Comparison of ENCODE assay signal across 8 cellular contexts in the genomic region with DNA sequence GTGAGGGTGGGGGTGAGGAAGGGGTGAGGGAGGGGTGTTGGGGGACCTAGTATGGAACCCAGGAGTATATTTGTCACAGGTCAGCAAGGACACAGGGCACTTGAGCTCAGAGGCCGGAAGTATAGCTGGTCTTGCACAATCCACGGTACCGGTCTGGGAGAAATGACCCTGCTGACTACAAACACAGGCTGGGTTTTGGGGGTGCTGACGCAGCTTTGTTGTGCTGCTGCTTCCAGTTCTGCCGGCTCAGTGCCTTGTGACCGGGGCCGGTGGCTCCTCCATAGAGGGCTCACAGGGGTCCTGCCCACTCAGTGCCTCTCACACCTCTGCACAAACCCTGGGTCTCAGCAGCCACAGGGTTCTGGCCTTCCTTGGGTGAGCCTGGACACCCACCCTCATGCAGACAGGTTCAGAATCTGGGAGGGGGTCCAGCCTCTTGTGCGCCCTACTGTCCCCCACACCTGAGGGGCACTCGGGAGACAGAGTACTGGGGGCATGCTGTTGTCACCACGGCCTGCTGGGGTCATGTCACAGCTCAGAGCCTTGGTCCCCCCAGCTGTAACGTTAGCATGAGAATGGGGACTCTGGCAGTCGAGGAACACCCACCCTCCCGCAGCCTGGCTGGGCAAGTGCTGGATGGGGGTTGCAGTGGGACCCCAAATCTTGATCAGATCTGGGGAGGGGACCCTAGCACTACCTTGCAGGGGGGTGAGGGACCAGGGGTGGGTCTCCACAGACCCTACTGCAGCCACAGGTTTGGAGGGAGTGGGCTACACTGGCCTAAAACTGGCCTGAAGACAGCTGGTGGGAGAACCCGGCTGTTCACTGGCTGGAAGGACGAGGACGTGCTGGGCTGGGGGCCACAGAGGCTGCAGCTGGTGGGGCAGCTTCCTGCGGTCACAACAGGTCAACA. TPM values are rescaled to one million over a fixed set of nuclear protein-coding genes. Genes with fewer than 3 reads are reported as not detected.
A peak's percentile ranks its signal among the peaks of the same experiment; 100 is the strongest.
DNase-seq lines count a peak whose midpoint lies in the region; ATAC-seq and TF ChIP-seq lines count a peak whose summit lies in the region.
"Had no signal": no experiment of that assay in that cellular context is flagged by ENCODE, and none has a peak within 500 bp of the region (broad histone marks: within the 10 kb centered on the region; RNA-seq: fewer than 3 reads in every experiment).

No MANE protein-coding gene starts in this region.

- H3K9me3 Mint-ChIP-seq in activated T-cell treated with anti-CD3 and anti-CD28 coated beads, Interleukin-2, amount 50 U/mL, for 4 hours = no peaks in the 10 kb centered on the region

- ATAC-seq in left colon (peak; percentile 11), thoracic aorta (ENCODE audit: insufficient number of reproducible peaks, low FRiP score, low read depth) (peak; percentile 59)
- no peak for ATAC-seq in activated T-cell treated with anti-CD3 and anti-CD28 coated beads, Interleukin-2, amount 50 U/mL, for 4 hours

- peaks cover 23% of the 10 kb centered on the region for H3K4me1 Mint-ChIP-seq in activated T-cell treated with anti-CD3 and anti-CD28 coated beads, Interleukin-2, amount 50 U/mL, for 4 hours (ENCODE audit: low read depth)

- H3K27ac ChIP-seq in ascending aorta = peak overlapping the region; percentile 59 to 63
- peak overlapping the region in 1 of 2 donors; percentile 44 for H3K27ac ChIP-seq in thoracic aorta

- no peaks in the 10 kb centered on the region for H3K27me3 Mint-ChIP-seq in activated T-cell treated with anti-CD3 and anti-CD28 coated beads, Interleukin-2, amount 50 U/mL, for 4 hours (ENCODE audit: low read depth)

- peaks cover 11% of the 10 kb centered on the region for H3K36me3 Mint-ChIP-seq in activated T-cell treated with anti-CD3 and anti-CD28 coated beads, Interleukin-2, amount 50 U/mL, for 4 hours (ENCODE audit: insufficient read depth)

- H3K27me3 ChIP-seq in ascending aorta = no peaks in the 10 kb centered on the region
- no peaks in the 10 kb centered on the region for H3K27me3 ChIP-seq in thoracic aorta (replicated peaks; ENCODE audit: insufficient read depth)

- H3K4me1 ChIP-seq in ascending aorta = peaks cover 0 to 22% of the 10 kb centered on the region in 2 donors
- peaks cover 19 to 31% of the 10 kb centered on the region in 2 donors for H3K4me1 ChIP-seq in thoracic aorta (ENCODE audit: control insufficient read depth in 1 of 2, low read depth in 2 of 2)

- H3K4me3 ChIP-seq in ascending aorta (no peak overlapping the region), thoracic aorta (no peak overlapping the region)

- no peak overlapping the region for H3K4me3 Mint-ChIP-seq in activated T-cell treated with anti-CD3 and anti-CD28 coated beads, Interleukin-2, amount 50 U/mL, for 4 hours

- DNase-seq in HuH-7 (ENCODE audit: low spot score) (peak; percentile 56), ascending aorta (ENCODE audit: low spot score in 2 of 2) (peak; percentile 76 to 88), left colon (peak; percentile 51 to 73), thoracic aorta (ENCODE audit: low spot score) (no peak), HPDE6-E6E7 (ENCODE audit: extremely low spot score) (no peak), NCI-H446 (lab: John Stamatoyannopoulos, UW) (no peak)
- no peak for DNase-seq in activated T-cell treated with anti-CD3 and anti-CD28 coated beads, Interleukin-2, amount 50 U/mL, for 4 hours
- DNase-seq: activated CD4-positive, alpha-beta T cell treated with anti-CD3 and anti-CD28 coated beads, Interleukin-2, amount 50 U/mL, for 4 hours had no signal

- H3K9me3 ChIP-seq in ascending aorta (no peaks in the 10 kb centered on the region), thoracic aorta (no peaks in the 10 kb centered on the region)

- H3K36me3 ChIP-seq in ascending aorta = peaks cover 33% of the 10 kb centered on the region in 2 donors
- peaks cover 30% of the 10 kb centered on the region for H3K36me3 ChIP-seq in thoracic aorta

- intact Hi-C loops in ascending aorta (cut with DNase I) = no loop called here
- intact Hi-C loops in left colon (cut with DNase I, micrococcal nuclease) = no loop called here

- TF ChIP-seq CTCF in ascending aorta (IDR thresholded peaks at IDR 0.05) (no peak), thoracic aorta (IDR thresholded peaks at IDR 0.05) (no peak)

RNA-seq across cellular contexts. Expression of gene NINJ1, which starts 17.7 kb away (rescaled TPM):
- total RNA-seq in ascending aorta (156 TPM), left colon (10 to 100 TPM; 17.7 to 30.8 TPM), thoracic aorta (100 to 1,000 TPM in 1 of 2 donors, 10 to 100 TPM in 1; 71.2 to 194 TPM)
- total RNA-seq in activated T-cell treated with anti-CD3 and anti-CD28 coated beads, Interleukin-2, amount 50 U/mL, for 4 hours = 10 to 100 TPM; 48.6 to 69.8 (median 50.1) TPM

RNA-seq across cellular contexts. Expression of gene CARD19, which starts 20.3 kb away (rescaled TPM):
- total RNA-seq in ascending aorta (212 TPM), left colon (10 to 100 TPM; 41.5 to 62.2 TPM), thoracic aorta (100 to 1,000 TPM in 1 of 2 donors, 10 to 100 TPM in 1; 46.3 to 103 TPM)
- 10 to 100 TPM; 25.5 to 33.8 (median 28.4) TPM for total RNA-seq in activated T-cell treated with anti-CD3 and anti-CD28 coated beads, Interleukin-2, amount 50 U/mL, for 4 hours

RNA-seq across cellular contexts. Expression of gene SUSD3, which starts 57.8 kb away (rescaled TPM):
- not detected for total RNA-seq in ascending aorta
- 1 to 10 TPM in 1 of 2 donors, under 1 TPM in 1; 0.95 to 2.0 TPM for total RNA-seq in left colon
- 10 to 100 TPM in 1 of 2 donors, 1 to 10 TPM in 1; 7.0 to 21.4 TPM for total RNA-seq in thoracic aorta
- 1 to 10 TPM; 7.7 to 9.5 (median 9.4) TPM for total RNA-seq in activated T-cell treated with anti-CD3 and anti-CD28 coated beads, Interleukin-2, amount 50 U/mL, for 4 hours

Comparison
In these comparisons a context has a peak if more than half of its experiments do, and no peak if none do; other contexts are left out.
1. DNase-seq: peak in HuH-7 (single experiment), ascending aorta (2 of 2) and left colon (2 of 2); none in thoracic aorta (single experiment), HPDE6-E6E7 (single experiment), activated T-cell treated with anti-CD3 and anti-CD28 coated beads, Interleukin-2, amount 50 U/mL, for 4 hours (single experiment) and NCI-H446 (0 of 2).
2. ATAC-seq: peak in left colon (single experiment) and thoracic aorta (single experiment); none in activated T-cell treated with anti-CD3 and anti-CD28 coated beads, Interleukin-2, amount 50 U/mL, for 4 hours (0 of 2).